Comparison of ENCODE assay signal across 24 cellular contexts in genomic region chr17:74935048-74935447, GRCh38. TPM values are rescaled to one million over a fixed set of nuclear protein-coding genes. Genes with fewer than 3 reads are reported as not detected.
DNase-seq lines count a peak whose midpoint lies in the region; ATAC-seq, FAIRE-seq and TF ChIP-seq lines count a peak whose summit lies in the region.
"Had no signal": no experiment of that assay in that cellular context is flagged by ENCODE, and none has a peak within 500 bp of the region (broad histone marks: within the 10 kb centered on the region; RNA-seq: fewer than 3 reads in every experiment).

No MANE protein-coding gene starts in this region.

- peaks cover 6% of the 10 kb centered on the region for H3K4me1 ChIP-seq in NT2/D1 (ENCODE audit: insufficient read depth, insufficient read length)
- peaks cover 9 to 61% (median 15%) of the 10 kb centered on the region in 3 donors for H3K4me1 ChIP-seq in esophagus squamous epithelium
- H3K4me1 ChIP-seq in gastrocnemius medialis = no peaks in the 10 kb centered on the region

- H3K9me3 ChIP-seq in NT2/D1 (ENCODE audit: insufficient read depth, low read length) (no peaks in the 10 kb centered on the region), esophagus squamous epithelium (no peaks in the 10 kb centered on the region), gastrocnemius medialis (no peaks in the 10 kb centered on the region)

- H3K9me3 Mint-ChIP-seq in nephron progenitor cell = no peaks in the 10 kb centered on the region
- H3K9me3 Mint-ChIP-seq: T-cell had no signal

- peak; percentile 24 for DNase-seq in NCI-H2171 treated with DMSO at 0.1 percent for 48 hours (lab: John Stamatoyannopoulos, UW)
- DNase-seq in NCI-H2171 (lab: John Stamatoyannopoulos, UW) = no peak
- no peak for DNase-seq in NT2/D1 (ENCODE audit: low read depth, low spot score)
- DNase-seq in esophagus squamous epithelium (lab: John Stamatoyannopoulos, UW) = no peak
- DNase-seq in urothelium cell line (ENCODE audit: low spot score) = no peak
- DNase-seq in nephron progenitor cell = no peak
- no peak for DNase-seq in gastrocnemius medialis
- DNase-seq in DMS79 treated with DMSO at 0.1 percent for 48 hours (lab: John Stamatoyannopoulos, UW) = no peak
- DNase-seq: AML-193, DND-41, GM23248, NCI-H1417 treated with DMSO at 0.1 percent for 48 hours, NCI-H1930, NCI-H446, PC-3, RPMI8226, SIG-M5, T-cell had no signal

- H3K27me3 ChIP-seq in NT2/D1 (ENCODE audit: insufficient read depth, insufficient read length) (peaks cover 74% of the 10 kb centered on the region), esophagus squamous epithelium (peaks cover 0 to 88% (median 12%) of the 10 kb centered on the region in 4 donors), gastrocnemius medialis (peaks cover 47 to 58% (median 51%) of the 10 kb centered on the region in 3 donors)

- no peaks in the 10 kb centered on the region for H3K4me1 Mint-ChIP-seq in nephron progenitor cell

- FAIRE-seq in urothelium cell line (lab: Jason Lieb, UNC) = no peak

- WGBS in esophagus squamous epithelium, 2 donors = 68 to 71% methylated on average over 3 of the region's 3 CpGs

- H3K4me3 ChIP-seq in NT2/D1 (ENCODE audit: insufficient read length, low read depth) (peak overlapping the region; percentile 36), esophagus squamous epithelium (peak overlapping the region; percentile 30 to 55 (median 46)), gastrocnemius medialis (no peak overlapping the region)
- H3K4me3 ChIP-seq: GM23248 had no signal

- TF ChIP-seq POLR2A in esophagus squamous epithelium (IDR thresholded peaks at IDR 0.05) = no peak
- no peak for TF ChIP-seq POLR2A in gastrocnemius medialis (IDR thresholded peaks at IDR 0.05)

- no peak overlapping the region for H3K4me3 Mint-ChIP-seq in nephron progenitor cell
- H3K4me3 Mint-ChIP-seq: T-cell had no signal

- no peak overlapping the region for H3K27ac Mint-ChIP-seq in nephron progenitor cell
- H3K27ac Mint-ChIP-seq: CD14-positive monocyte, T-cell had no signal

- H3K36me3 ChIP-seq in NT2/D1 (ENCODE audit: insufficient read depth, insufficient read length, low read length) (no peaks in the 10 kb centered on the region), esophagus squamous epithelium (no peaks in the 10 kb centered on the region), gastrocnemius medialis (no peaks in the 10 kb centered on the region)

- H3K27ac ChIP-seq in esophagus squamous epithelium (peak overlapping the region in 2 of 4 donors; percentile 77 to 78), gastrocnemius medialis (no peak overlapping the region)
- H3K27ac ChIP-seq: 22Rv1, GM23248, KMS-11 had no signal

- TF ChIP-seq CTCF in esophagus squamous epithelium (IDR thresholded peaks at IDR 0.05) (no peak), nephron progenitor cell (IDR thresholded peaks at IDR 0.05) (no peak), gastrocnemius medialis (IDR thresholded peaks at IDR 0.05 in 4 of 5, conservative IDR thresholded peaks at IDR 0.05 in 1 of 5) (no peak)

- in situ Hi-C loops in gastrocnemius medialis (cut with MboI; ENCODE audit: low sequenced_read_pairs in 4 of 4) = no loop called here

- intact Hi-C loops in esophagus squamous epithelium (cut with DNase I) = no loop called here
- intact Hi-C loops in gastrocnemius medialis (cut with DNase I; ENCODE audit: low total_unique reads) = no loop called here

- H3K36me3 Mint-ChIP-seq in nephron progenitor cell (ENCODE audit: low read depth) = no peaks in the 10 kb centered on the region
- H3K36me3 Mint-ChIP-seq: CD14-positive monocyte, T-cell had no signal

- peaks cover 100% of the 10 kb centered on the region for H3K27me3 Mint-ChIP-seq in nephron progenitor cell (ENCODE audit: low read depth, poor library complexity)

- no peak for ATAC-seq in gastrocnemius medialis
- ATAC-seq: SK-N-SH treated with all-trans-retinoic acid at 6 μM for 48 hours had no signal

- peak overlapping the region; percentile 51 for H3K9ac ChIP-seq in NT2/D1 (ENCODE audit: insufficient read length, low read depth)
- H3K9ac ChIP-seq: GM23248, KMS-11 had no signal

RNA-seq across cellular contexts. Expression of gene OTOP3, which starts 0.7 kb away (rescaled TPM):
- 10 to 100 TPM in 3 of 4 donors, 1 to 10 TPM in 1; 7.1 to 33.9 (median 24.0) TPM for total RNA-seq in esophagus squamous epithelium
- total RNA-seq in gastrocnemius medialis = not detected
- total RNA-seq: G401, GM23248, MCF 10A, PC-3, T-cell had no signal

RNA-seq across cellular contexts. Expression of gene OTOP2, which starts 11.0 kb away (rescaled TPM):
- total RNA-seq in esophagus squamous epithelium (1 to 10 TPM in 1 of 4 donors, under 1 TPM in 2, not detected in 1; 0.38 to 1.4 (median 0.41) TPM), gastrocnemius medialis (under 1 TPM in 1 of 4 donors, not detected in 3; 0.19 TPM)
- total RNA-seq: G401, GM23248, MCF 10A, PC-3, T-cell had no signal

RNA-seq across cellular contexts. Expression of gene USH1G, which starts 12.0 kb away (rescaled TPM):
- total RNA-seq in esophagus squamous epithelium (10 to 100 TPM in 1 of 4 donors, 1 to 10 TPM in 3; 2.9 to 12.1 (median 6.7) TPM), gastrocnemius medialis (not detected)
- total RNA-seq: GM23248, MCF 10A, T-cell had no signal

RNA-seq across cellular contexts. Expression of gene HID1, which starts 37.5 kb away (rescaled TPM):
- total RNA-seq in esophagus squamous epithelium (1 to 10 TPM; 1.7 to 6.3 (median 2.6) TPM), gastrocnemius medialis (1 to 10 TPM; 2.2 to 4.3 (median 2.9) TPM)
- total RNA-seq: GM23248 had no signal

RNA-seq across cellular contexts. Expression of gene FADS6, which starts 41.6 kb away (rescaled TPM):
- total RNA-seq in esophagus squamous epithelium (1 to 10 TPM in 2 of 4 donors, under 1 TPM in 2; 0.19 to 6.0 (median 1.9) TPM), gastrocnemius medialis (not detected)
- total RNA-seq: G401, GM23248, MCF 10A, PC-3, T-cell had no signal

Comparison
In these comparisons a context has a peak if more than half of its experiments do, and no peak if none do; other contexts are left out.
1. H3K4me3 ChIP-seq: peak in NT2/D1 (single experiment) and esophagus squamous epithelium (4 of 4); none in gastrocnemius medialis (0 of 4).
2. RNA of gene OTOP3, which starts 0.7 kb away (total RNA-seq): 7.1 to 33.9 TPM in esophagus squamous epithelium; not detected in gastrocnemius medialis; every median in the first group is over 4 times any median in the second.